Comparison of ENCODE assay signal across 8 cellular contexts in genomic region chr10:119270893-119271361, GRCh38.
DNase-seq lines count a peak whose midpoint lies in the region; ATAC-seq and TF ChIP-seq lines count a peak whose summit lies in the region.

No MANE protein-coding gene starts in this region.

- intact Hi-C loops in mucosa of descending colon (cut with DNase I, micrococcal nuclease): no loop called here
- intact Hi-C loops in transverse colon (cut with DNase I; ENCODE audit: low total_unique reads): no loop called here

- DNase-seq in T-helper 2 cell (peak in 4 of 5 experiments; percentile 24 to 74 (median 36)), brain microvascular endothelial cell (peak; percentile 39), mucosa of descending colon (peak; percentile 84 to 90 (median 86)), transverse colon (peak; percentile 86), amniotic stem cell (lab: John Stamatoyannopoulos, UW) (no peak), NCI-H1930 (lab: John Stamatoyannopoulos, UW) (no peak)

- H3K9me3 ChIP-seq in mucosa of descending colon: no peaks in the 10 kb centered on the region
- no peaks in the 10 kb centered on the region for H3K9me3 ChIP-seq in transverse colon

- H3K27ac ChIP-seq in brain microvascular endothelial cell (peak overlapping the region; percentile 54), transverse colon (peak overlapping the region; percentile 65 to 73 (median 68))

- H3K36me3 ChIP-seq in brain microvascular endothelial cell (replicated peaks) (no peaks in the 10 kb centered on the region), mucosa of descending colon (ENCODE audit: low read depth) (no peaks in the 10 kb centered on the region), transverse colon (no peaks in the 10 kb centered on the region)

- no peak for TF ChIP-seq CTCF in brain microvascular endothelial cell (IDR thresholded peaks at IDR 0.05; ENCODE audit: low read depth, low read length, missing control alignments)
- TF ChIP-seq CTCF in mucosa of descending colon (IDR thresholded peaks at IDR 0.05): no peak
- TF ChIP-seq CTCF in transverse colon (IDR thresholded peaks at IDR 0.05): no peak

- TF ChIP-seq POLR2A in transverse colon (IDR thresholded peaks at IDR 0.05): no peak

- WGBS in transverse colon (ENCODE audit: low coverage in 1 of 2), 2 donors: 14 to 19% methylated on average over 3 to 17 of the region's 17 CpGs

- in situ Hi-C loops in brain microvascular endothelial cell (cut with HindIII; ENCODE audit: low pct_ligation_motif_present, low sequenced_read_pairs): no loop called here
- in situ Hi-C loops in transverse colon (cut with MboI; ENCODE audit: low pct_ligation_motif_present in 1 of 4, low pct_unique_long_range_greater_than_20kb in 1 of 4, low sequenced_read_pairs in 3 of 4): no loop called here

- no peak for TF ChIP-seq EP300 in transverse colon (IDR thresholded peaks at IDR 0.05; ENCODE audit: low read depth)

- ATAC-seq in GM18498 (IDR thresholded peaks at IDR 0.05; ENCODE audit: unreplicated experiment): peak; percentile 59
- peak; percentile 36 for ATAC-seq in HG02870 (IDR thresholded peaks at IDR 0.05; ENCODE audit: unreplicated experiment)
- ATAC-seq in mucosa of descending colon: peak; percentile 86

- H3K4me3 ChIP-seq in brain microvascular endothelial cell (ENCODE audit: low read depth, low read length) (no peak overlapping the region), mucosa of descending colon (no peak overlapping the region), transverse colon (no peak overlapping the region)

- H3K27me3 ChIP-seq in brain microvascular endothelial cell (replicated peaks) (no peaks in the 10 kb centered on the region), transverse colon (no peaks in the 10 kb centered on the region)

- H3K4me1 ChIP-seq in mucosa of descending colon (ENCODE audit: low read depth) (peaks cover 28% of the 10 kb centered on the region), transverse colon (peaks cover 18 to 42% (median 20%) of the 10 kb centered on the region in 4 donors)

Comparison
In these comparisons a context has a peak if more than half of its experiments do, and no peak if none do; other contexts are left out.
1. ATAC-seq: peak in every context shown above with its lines; median percentile 86 in mucosa of descending colon; 59 in GM18498; 36 in HG02870.
2. DNase-seq: peak in T-helper 2 cell (4 of 5), brain microvascular endothelial cell (single experiment), mucosa of descending colon (3 of 3) and transverse colon (single experiment); none in amniotic stem cell (single experiment) and NCI-H1930 (0 of 2).